28 cellular contexts compared by ENCODE assay signal in the genomic region with DNA sequence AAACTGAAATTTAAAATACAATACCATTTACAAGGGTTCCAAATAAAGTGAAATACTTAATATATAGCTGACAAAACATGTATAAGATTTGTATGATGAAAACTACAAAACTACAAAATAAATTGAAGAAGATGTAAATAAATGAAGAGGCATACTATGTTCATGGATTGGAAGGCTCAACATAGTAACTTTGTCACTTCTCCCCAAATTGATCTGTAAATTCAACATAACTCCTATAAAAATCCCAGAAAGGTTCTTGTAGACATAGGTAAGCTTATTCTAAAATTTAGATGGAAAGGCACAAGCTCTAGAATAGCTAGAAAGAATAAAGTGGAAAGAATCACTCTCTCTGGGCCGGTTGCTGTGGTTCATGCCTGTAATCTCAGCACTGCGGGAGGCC.
"Had no signal": no experiment of that assay in that cellular context is flagged by ENCODE, and none has a peak within 500 bp of the region (broad histone marks: within the 10 kb centered on the region; RNA-seq: fewer than 3 reads in every experiment).

No MANE protein-coding gene starts in this region.

- H3K4me1 ChIP-seq: colonic mucosa, esophagus muscularis mucosa, esophagus squamous epithelium, gastrocnemius medialis, gastroesophageal sphincter, heart left ventricle, heart right ventricle had no signal

- H3K9me3 ChIP-seq: colonic mucosa, esophagus muscularis mucosa, gastrocnemius medialis had no signal

- H3K4me3 Mint-ChIP-seq: dendritic cell treated with granulocyte-macrophage colony-stimulating factor and Interleukin-4, amounts not matched to agents 40 ng/mL and 50 ng/mL, for 4 days; effector memory CD8-positive, alpha-beta T cell; endodermal cell had no signal

- DNase-seq: colonic mucosa; cortex of kidney; dermis blood vessel endothelial cell; dorsolateral prefrontal cortex; effector CD4-positive, alpha-beta T cell; effector CD8-positive, alpha-beta T cell; effector memory CD4-positive, alpha-beta T cell; effector memory CD8-positive, alpha-beta T cell; endodermal cell; erythroblast; esophagus squamous epithelium; foreskin fibroblast; foreskin keratinocyte; foreskin melanocyte; gastrocnemius medialis; glutamatergic neuron; head of caudate nucleus; heart left ventricle; heart right ventricle had no signal

- H3K27ac Mint-ChIP-seq: dendritic cell treated with granulocyte-macrophage colony-stimulating factor and Interleukin-4, amounts not matched to agents 40 ng/mL and 50 ng/mL, for 4 days; endodermal cell had no signal

- H3K27me3 Mint-ChIP-seq: dendritic cell treated with granulocyte-macrophage colony-stimulating factor and Interleukin-4, amounts not matched to agents 40 ng/mL and 50 ng/mL, for 4 days; effector memory CD8-positive, alpha-beta T cell had no signal

- H3K27me3 ChIP-seq: colonic mucosa, dorsolateral prefrontal cortex, esophagus muscularis mucosa, esophagus squamous epithelium, foreskin keratinocyte, gastrocnemius medialis, gastroesophageal sphincter, heart left ventricle, heart right ventricle had no signal

- H3K4me1 Mint-ChIP-seq: endodermal cell had no signal

- H3K9me3 Mint-ChIP-seq: dendritic cell treated with granulocyte-macrophage colony-stimulating factor and Interleukin-4, amounts not matched to agents 40 ng/mL and 50 ng/mL, for 4 days; effector memory CD8-positive, alpha-beta T cell; endodermal cell had no signal

- FAIRE-seq: endometrium, endothelial cell of umbilical vein, frontal cortex had no signal

- H3K27ac ChIP-seq: colonic mucosa, coronary artery, dorsolateral prefrontal cortex, epithelial cell of prostate, esophagus muscularis mucosa, esophagus squamous epithelium, foreskin keratinocyte, gastrocnemius medialis, gastroesophageal sphincter, heart left ventricle, heart right ventricle had no signal

- H3K4me3 ChIP-seq: colonic mucosa, coronary artery, dorsolateral prefrontal cortex, esophagus muscularis mucosa, esophagus squamous epithelium, gastrocnemius medialis, gastroesophageal sphincter, heart left ventricle, heart right ventricle had no signal

- ATAC-seq: effector memory CD8-positive, alpha-beta T cell; esophagus mucosa; foreskin keratinocyte; gastrocnemius medialis; gastroesophageal sphincter; heart left ventricle; heart right ventricle had no signal
